In the genomic region with DNA sequence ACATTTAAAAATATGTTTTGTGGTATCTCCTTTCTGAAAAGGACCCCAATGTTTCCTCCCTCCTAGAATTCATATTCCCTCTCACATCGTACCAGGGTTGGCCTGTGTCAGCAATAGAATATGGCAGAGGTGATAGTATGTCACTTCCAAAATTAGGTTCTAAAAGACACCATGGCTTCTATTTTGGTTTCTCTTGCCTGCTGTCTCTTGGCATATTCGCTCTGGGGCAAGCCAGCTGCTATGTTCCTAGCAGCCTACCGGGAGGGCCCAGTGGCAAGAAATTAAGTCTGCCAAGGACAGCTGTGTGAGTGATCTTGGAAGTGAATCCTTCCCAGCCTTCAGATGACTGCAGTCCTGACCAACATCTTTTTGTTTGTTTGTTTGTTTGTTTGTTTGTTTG, we compare ENCODE assay signal across 20 cellular contexts.
"Had no signal": no experiment of that assay in that cellular context is flagged by ENCODE, and none has a peak within 500 bp of the region (broad histone marks: within the 10 kb centered on the region; RNA-seq: fewer than 3 reads in every experiment).

No MANE protein-coding gene starts in this region.

- H3K27ac ChIP-seq: breast epithelium, colonic mucosa, esophagus squamous epithelium, gastroesophageal sphincter, stomach, suprapubic skin, tibial nerve, uterus had no signal

- H3K9me3 Mint-ChIP-seq: activated CD4-positive, alpha-beta memory T cell treated with anti-CD3 and anti-CD28 coated beads for 36 hours; activated naive CD8-positive, alpha-beta T cell treated with anti-CD3 and anti-CD28 coated beads for 36 hours; neural crest cell; stimulated activated effector memory CD8-positive, alpha-beta T cell treated with anti-CD3 and anti-CD28 coated beads, Interleukin-12 subunit alpha, Interleukin-12 subunit beta, amount 100 ng/mL, for 72 hours had no signal

- H3K4me3 ChIP-seq: breast epithelium, colonic mucosa, esophagus squamous epithelium, gastroesophageal sphincter, stomach, suprapubic skin, tibial nerve, uterus had no signal

- H3K27ac Mint-ChIP-seq: activated CD4-positive, alpha-beta memory T cell treated with anti-CD3 and anti-CD28 coated beads for 36 hours; activated naive CD8-positive, alpha-beta T cell treated with anti-CD3 and anti-CD28 coated beads for 36 hours; stimulated activated effector memory CD8-positive, alpha-beta T cell treated with anti-CD3 and anti-CD28 coated beads, Interleukin-12 subunit alpha, Interleukin-12 subunit beta, amount 100 ng/mL, for 72 hours; T-helper 17 cell had no signal

- H3K4me1 ChIP-seq: breast epithelium, gastroesophageal sphincter, tibial nerve, uterus had no signal

- DNase-seq: activated CD4-positive, alpha-beta memory T cell treated with anti-CD3 and anti-CD28 coated beads for 36 hours; activated CD4-positive, alpha-beta T cell treated with anti-CD3 and anti-CD28 coated beads for 48 hours; activated naive CD4-positive, alpha-beta T cell treated with Interleukin-2 at 50 U/mL for 16 hours; activated naive CD8-positive, alpha-beta T cell treated with anti-CD3 and anti-CD28 coated beads for 36 hours; activated T-cell treated with anti-CD3 and anti-CD28 coated beads, Interleukin-2, amount 50 U/mL, for 48 hours; colonic mucosa; esophagus squamous epithelium; head of caudate nucleus; occipital lobe; stomach; SW 1271; T-helper 17 cell; uterus had no signal

- ATAC-seq: gastroesophageal sphincter; left lobe of liver; stimulated activated effector memory CD8-positive, alpha-beta T cell treated with anti-CD3 and anti-CD28 coated beads, Interleukin-12 subunit alpha, Interleukin-12 subunit beta, amount 100 ng/mL, for 72 hours; T-helper 17 cell had no signal

- H3K4me3 Mint-ChIP-seq: activated CD4-positive, alpha-beta memory T cell treated with anti-CD3 and anti-CD28 coated beads for 36 hours; activated naive CD8-positive, alpha-beta T cell treated with anti-CD3 and anti-CD28 coated beads for 36 hours; neural crest cell; stimulated activated effector memory CD8-positive, alpha-beta T cell treated with anti-CD3 and anti-CD28 coated beads, Interleukin-12 subunit alpha, Interleukin-12 subunit beta, amount 100 ng/mL, for 72 hours; T-helper 17 cell had no signal

- H3K4me1 Mint-ChIP-seq: activated naive CD8-positive, alpha-beta T cell treated with anti-CD3 and anti-CD28 coated beads for 36 hours; stimulated activated effector memory CD8-positive, alpha-beta T cell treated with anti-CD3 and anti-CD28 coated beads, Interleukin-12 subunit alpha, Interleukin-12 subunit beta, amount 100 ng/mL, for 72 hours had no signal

- H3K9me3 ChIP-seq: breast epithelium, colonic mucosa, esophagus squamous epithelium, gastroesophageal sphincter, stomach, suprapubic skin, tibial nerve, uterus had no signal

- H3K27me3 Mint-ChIP-seq: activated CD4-positive, alpha-beta memory T cell treated with anti-CD3 and anti-CD28 coated beads for 36 hours had no signal

- H3K27me3 ChIP-seq: breast epithelium, colonic mucosa, esophagus squamous epithelium, suprapubic skin, uterus had no signal

- H3K36me3 Mint-ChIP-seq: activated CD4-positive, alpha-beta memory T cell treated with anti-CD3 and anti-CD28 coated beads for 36 hours; activated naive CD8-positive, alpha-beta T cell treated with anti-CD3 and anti-CD28 coated beads for 36 hours; stimulated activated effector memory CD8-positive, alpha-beta T cell treated with anti-CD3 and anti-CD28 coated beads, Interleukin-12 subunit alpha, Interleukin-12 subunit beta, amount 100 ng/mL, for 72 hours had no signal

- H3K36me3 ChIP-seq: breast epithelium, colonic mucosa, esophagus squamous epithelium, gastroesophageal sphincter, stomach, suprapubic skin, tibial nerve, uterus had no signal
